2 cellular contexts compared by ENCODE assay signal in the genomic region with DNA sequence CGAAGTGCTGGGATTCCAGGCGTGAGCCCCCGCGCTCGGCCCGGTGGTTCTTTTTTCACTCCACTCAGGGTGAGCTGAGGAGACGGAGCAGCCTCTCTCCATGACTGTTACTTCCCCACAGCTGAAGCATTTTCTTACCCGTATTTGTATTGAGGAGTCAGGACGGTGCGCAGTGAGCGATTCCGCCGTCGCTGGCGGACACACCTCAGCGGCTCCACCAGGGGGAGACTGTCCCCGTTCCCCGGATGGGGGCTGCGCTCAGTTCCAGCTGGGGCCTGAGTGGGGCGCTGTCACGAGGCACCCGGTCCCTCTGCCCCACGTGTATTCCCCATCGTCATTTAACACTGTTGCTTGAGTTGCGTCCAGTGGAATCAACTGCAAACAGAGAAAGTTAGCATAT.
TF ChIP-seq lines count a peak whose summit lies in the region.

No MANE protein-coding gene starts in this region.

TF ChIP-seq in HCT116, 20 proteins besides CTCF, POLR2A, EP300 and RAD21 (continued from another document):
- TF ChIP-seq, protein P1, sequence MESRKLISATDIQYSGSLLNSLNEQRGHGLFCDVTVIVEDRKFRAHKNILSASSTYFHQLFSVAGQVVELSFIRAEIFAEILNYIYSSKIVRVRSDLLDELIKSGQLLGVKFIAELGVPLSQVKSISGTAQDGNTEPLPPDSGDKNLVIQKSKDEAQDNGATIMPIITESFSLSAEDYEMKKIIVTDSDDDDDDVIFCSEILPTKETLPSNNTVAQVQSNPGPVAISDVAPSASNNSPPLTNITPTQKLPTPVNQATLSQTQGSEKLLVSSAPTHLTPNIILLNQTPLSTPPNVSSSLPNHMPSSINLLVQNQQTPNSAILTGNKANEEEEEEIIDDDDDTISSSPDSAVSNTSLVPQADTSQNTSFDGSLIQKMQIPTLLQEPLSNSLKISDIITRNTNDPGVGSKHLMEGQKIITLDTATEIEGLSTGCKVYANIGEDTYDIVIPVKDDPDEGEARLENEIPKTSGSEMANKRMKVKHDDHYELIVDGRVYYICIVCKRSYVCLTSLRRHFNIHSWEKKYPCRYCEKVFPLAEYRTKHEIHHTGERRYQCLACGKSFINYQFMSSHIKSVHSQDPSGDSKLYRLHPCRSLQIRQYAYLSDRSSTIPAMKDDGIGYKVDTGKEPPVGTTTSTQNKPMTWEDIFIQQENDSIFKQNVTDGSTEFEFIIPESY (IDR thresholded peaks at IDR 0.05; ENCODE audit: extremely low read depth, insufficient replicate concordance, low read length) = no peak
- TF ChIP-seq JUND (IDR thresholded peaks at IDR 0.05) (no peak), ZNF274 (IDR thresholded peaks at IDR 0.05; ENCODE audit: low read depth, low read length) (no peak), TCF7L2 (IDR thresholded peaks at IDR 0.05; ENCODE audit: borderline replicate concordance, extremely low read depth, insufficient read depth, insufficient read length) (no peak), CEBPB (IDR thresholded peaks at IDR 0.05; ENCODE audit: low read depth) (no peak), ELF1 (IDR thresholded peaks at IDR 0.05; ENCODE audit: borderline replicate concordance, low read depth) (no peak), CBX3 (IDR thresholded peaks at IDR 0.05; ENCODE audit: low read depth) (no peak), ZFX (IDR thresholded peaks at IDR 0.05) (no peak), POLR2AphosphoS5 (IDR thresholded peaks at IDR 0.05; ENCODE audit: low read depth, low read length) (no peak), SIN3A (IDR thresholded peaks at IDR 0.05; ENCODE audit: low read depth) (no peak), YY1 (IDR thresholded peaks at IDR 0.05; ENCODE audit: extremely low read depth, insufficient replicate concordance, low read depth, low read length) (no peak), EGR1 (IDR thresholded peaks at IDR 0.05; ENCODE audit: low read depth) (no peak), SRF (IDR thresholded peaks at IDR 0.05; ENCODE audit: low read depth) (no peak), EZH2phosphoT487 (IDR thresholded peaks at IDR 0.05; ENCODE audit: borderline replicate concordance) (no peak), SP1 (IDR thresholded peaks at IDR 0.05; ENCODE audit: low read depth) (no peak), EZH2 (IDR thresholded peaks at IDR 0.05) (no peak)
- TF ChIP-seq, protein P2, sequence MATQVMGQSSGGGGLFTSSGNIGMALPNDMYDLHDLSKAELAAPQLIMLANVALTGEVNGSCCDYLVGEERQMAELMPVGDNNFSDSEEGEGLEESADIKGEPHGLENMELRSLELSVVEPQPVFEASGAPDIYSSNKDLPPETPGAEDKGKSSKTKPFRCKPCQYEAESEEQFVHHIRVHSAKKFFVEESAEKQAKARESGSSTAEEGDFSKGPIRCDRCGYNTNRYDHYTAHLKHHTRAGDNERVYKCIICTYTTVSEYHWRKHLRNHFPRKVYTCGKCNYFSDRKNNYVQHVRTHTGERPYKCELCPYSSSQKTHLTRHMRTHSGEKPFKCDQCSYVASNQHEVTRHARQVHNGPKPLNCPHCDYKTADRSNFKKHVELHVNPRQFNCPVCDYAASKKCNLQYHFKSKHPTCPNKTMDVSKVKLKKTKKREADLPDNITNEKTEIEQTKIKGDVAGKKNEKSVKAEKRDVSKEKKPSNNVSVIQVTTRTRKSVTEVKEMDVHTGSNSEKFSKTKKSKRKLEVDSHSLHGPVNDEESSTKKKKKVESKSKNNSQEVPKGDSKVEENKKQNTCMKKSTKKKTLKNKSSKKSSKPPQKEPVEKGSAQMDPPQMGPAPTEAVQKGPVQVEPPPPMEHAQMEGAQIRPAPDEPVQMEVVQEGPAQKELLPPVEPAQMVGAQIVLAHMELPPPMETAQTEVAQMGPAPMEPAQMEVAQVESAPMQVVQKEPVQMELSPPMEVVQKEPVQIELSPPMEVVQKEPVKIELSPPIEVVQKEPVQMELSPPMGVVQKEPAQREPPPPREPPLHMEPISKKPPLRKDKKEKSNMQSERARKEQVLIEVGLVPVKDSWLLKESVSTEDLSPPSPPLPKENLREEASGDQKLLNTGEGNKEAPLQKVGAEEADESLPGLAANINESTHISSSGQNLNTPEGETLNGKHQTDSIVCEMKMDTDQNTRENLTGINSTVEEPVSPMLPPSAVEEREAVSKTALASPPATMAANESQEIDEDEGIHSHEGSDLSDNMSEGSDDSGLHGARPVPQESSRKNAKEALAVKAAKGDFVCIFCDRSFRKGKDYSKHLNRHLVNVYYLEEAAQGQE (IDR thresholded peaks at IDR 0.05; ENCODE audit: low read depth) = no peak
- TF ChIP-seq, protein P3, sequence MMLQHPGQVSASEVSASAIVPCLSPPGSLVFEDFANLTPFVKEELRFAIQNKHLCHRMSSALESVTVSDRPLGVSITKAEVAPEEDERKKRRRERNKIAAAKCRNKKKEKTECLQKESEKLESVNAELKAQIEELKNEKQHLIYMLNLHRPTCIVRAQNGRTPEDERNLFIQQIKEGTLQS (IDR thresholded peaks at IDR 0.05) = no peak
- TF ChIP-seq, protein P4, sequence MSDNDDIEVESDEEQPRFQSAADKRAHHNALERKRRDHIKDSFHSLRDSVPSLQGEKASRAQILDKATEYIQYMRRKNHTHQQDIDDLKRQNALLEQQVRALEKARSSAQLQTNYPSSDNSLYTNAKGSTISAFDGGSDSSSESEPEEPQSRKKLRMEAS (IDR thresholded peaks at IDR 0.05) = no peak

TF ChIP-seq in WTC11, 78 proteins besides CTCF, POLR2A, EP300 and RAD21:
- TF ChIP-seq, protein P5, sequence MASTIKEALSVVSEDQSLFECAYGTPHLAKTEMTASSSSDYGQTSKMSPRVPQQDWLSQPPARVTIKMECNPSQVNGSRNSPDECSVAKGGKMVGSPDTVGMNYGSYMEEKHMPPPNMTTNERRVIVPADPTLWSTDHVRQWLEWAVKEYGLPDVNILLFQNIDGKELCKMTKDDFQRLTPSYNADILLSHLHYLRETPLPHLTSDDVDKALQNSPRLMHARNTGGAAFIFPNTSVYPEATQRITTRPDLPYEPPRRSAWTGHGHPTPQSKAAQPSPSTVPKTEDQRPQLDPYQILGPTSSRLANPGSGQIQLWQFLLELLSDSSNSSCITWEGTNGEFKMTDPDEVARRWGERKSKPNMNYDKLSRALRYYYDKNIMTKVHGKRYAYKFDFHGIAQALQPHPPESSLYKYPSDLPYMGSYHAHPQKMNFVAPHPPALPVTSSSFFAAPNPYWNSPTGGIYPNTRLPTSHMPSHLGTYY (CRISPR knock-in tag; IDR thresholded peaks at IDR 0.05) = 0 out of 2 replicates have a peak, but pooled peaks have one; percentile 58
- TF ChIP-seq PRRX2 (CRISPR knock-in tag; IDR thresholded peaks at IDR 0.05) (0 out of 2 replicates have a peak, but pooled peaks have one; percentile 49), IRF2 (CRISPR knock-in tag; IDR thresholded peaks at IDR 0.05; ENCODE audit: borderline replicate concordance, low read depth) (no peak)
